14 cellular contexts compared by ENCODE assay signal in the genomic region with DNA sequence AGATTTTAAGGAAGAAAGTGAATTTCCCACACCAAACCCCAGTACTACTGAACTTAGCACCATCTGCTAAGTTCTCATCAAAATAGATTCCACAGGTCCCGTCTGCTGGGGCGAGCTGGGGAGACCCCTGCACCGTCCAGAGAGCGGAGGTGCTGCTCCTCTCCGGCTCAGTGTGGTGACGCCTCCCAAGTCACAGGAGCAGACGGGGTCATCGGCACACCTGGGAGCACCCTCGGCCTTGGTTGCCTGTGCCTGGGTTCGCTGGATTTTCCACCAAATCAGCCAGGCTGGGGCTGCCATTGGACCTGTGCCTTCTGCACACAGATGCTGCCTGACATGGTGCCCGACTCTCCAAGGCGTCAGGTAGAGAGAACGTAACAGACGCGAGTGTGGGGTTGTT.
A peak's percentile ranks its signal among the peaks of the same experiment; 100 is the strongest.
DNase-seq lines count a peak whose midpoint lies in the region; ATAC-seq and TF ChIP-seq lines count a peak whose summit lies in the region.
"Had no signal": no experiment of that assay in that cellular context is flagged by ENCODE, and none has a peak within 500 bp of the region (broad histone marks: within the 10 kb centered on the region; RNA-seq: fewer than 3 reads in every experiment).

No MANE protein-coding gene starts in this region.

- H3K79me1 ChIP-seq in trophoblast cell (ENCODE audit: low read length), result peaks cover 5% of the 10 kb centered on the region

- no peaks in the 10 kb centered on the region for H3K27me3 ChIP-seq in HUES6 (ENCODE audit: control insufficient read depth, insufficient read depth, low read length)
- no peaks in the 10 kb centered on the region for H3K27me3 ChIP-seq in trophoblast cell (ENCODE audit: insufficient read depth, low read length)
- H3K27me3 ChIP-seq in gastrocnemius medialis, result peaks cover 4 to 29% (median 23%) of the 10 kb centered on the region in 3 donors
- H3K27me3 ChIP-seq in Karpas-422 (ENCODE audit: low read length), result no peaks in the 10 kb centered on the region

- H3K4me3 ChIP-seq in HUES6 (ENCODE audit: low read depth, low read length), result no peak overlapping the region
- peak overlapping the region; percentile 40 for H3K4me3 ChIP-seq in trophoblast cell (ENCODE audit: low read depth, low read length)
- H3K4me3 ChIP-seq in gastrocnemius medialis, result no peak overlapping the region
- no peak overlapping the region for H3K4me3 ChIP-seq in Karpas-422 (ENCODE audit: low read length)
- H3K4me3 ChIP-seq: GM12878, GM23338, HAP-1 had no signal

- H3K23ac ChIP-seq in trophoblast cell (ENCODE audit: low read length), result no peak overlapping the region

- in situ Hi-C loops in gastrocnemius medialis (cut with MboI; ENCODE audit: low sequenced_read_pairs in 4 of 4), result no loop called here

- H3K79me2 ChIP-seq in trophoblast cell (ENCODE audit: control insufficient read depth, insufficient read depth, low read length, poor library complexity), result no peaks in the 10 kb centered on the region
- H3K79me2 ChIP-seq in Karpas-422 (ENCODE audit: low read length), result no peaks in the 10 kb centered on the region

- no peak for TF ChIP-seq POLR2A in gastrocnemius medialis (IDR thresholded peaks at IDR 0.05)

- H4K91ac ChIP-seq in trophoblast cell (ENCODE audit: low read depth, low read length), result no peak overlapping the region

- no peaks in the 10 kb centered on the region for H3K4me1 Mint-ChIP-seq in CD14-positive monocyte
- H3K4me1 Mint-ChIP-seq in chondrocyte (ENCODE audit: low read depth), result peaks cover 5% of the 10 kb centered on the region
- H3K4me1 Mint-ChIP-seq: CD4-positive, alpha-beta memory T cell had no signal

- H3K27ac Mint-ChIP-seq in CD14-positive monocyte (no peak overlapping the region), chondrocyte (ENCODE audit: unreplicated experiment) (no peak overlapping the region)
- H3K27ac Mint-ChIP-seq: B cell; CD4-positive, alpha-beta memory T cell; GM23338 had no signal

- H3K9me2 ChIP-seq in Karpas-422 (replicated peaks; ENCODE audit: insufficient read depth, low read length), result no peaks in the 10 kb centered on the region

- no peak overlapping the region for H4K8ac ChIP-seq in trophoblast cell (ENCODE audit: low read depth, low read length)

- no peak overlapping the region for H2BK5ac ChIP-seq in trophoblast cell (ENCODE audit: low read depth, low read length, poor library complexity)

- no peak for TF ChIP-seq CTCF in CD14-positive monocyte (IDR thresholded peaks at IDR 0.05)
- TF ChIP-seq CTCF in chondrocyte (IDR thresholded peaks at IDR 0.05), result no peak
- no peak for TF ChIP-seq CTCF in gastrocnemius medialis (IDR thresholded peaks at IDR 0.05 in 4 of 5, conservative IDR thresholded peaks at IDR 0.05 in 1 of 5)

- H3K4me2 ChIP-seq in trophoblast cell (ENCODE audit: low read length) (no peak overlapping the region), Karpas-422 (ENCODE audit: low read depth, low read length, poor library complexity, severe bottlenecking) (no peak overlapping the region)
- H3K4me2 ChIP-seq: GM23338 had no signal

- H3K18ac ChIP-seq in trophoblast cell (ENCODE audit: low read length), result no peak overlapping the region

- no peak overlapping the region for H3K14ac ChIP-seq in trophoblast cell (ENCODE audit: low read length)

- no peak overlapping the region for H3K4ac ChIP-seq in trophoblast cell (ENCODE audit: low read depth, low read length)

- H3K36me3 ChIP-seq in HUES6 (ENCODE audit: control insufficient read depth, insufficient read depth, low read length) (no peaks in the 10 kb centered on the region), trophoblast cell (ENCODE audit: control insufficient read depth in 1 of 2, insufficient read depth in 2 of 2, low read length in 2 of 2) (no peaks in the 10 kb centered on the region), gastrocnemius medialis (no peaks in the 10 kb centered on the region), Karpas-422 (ENCODE audit: insufficient read depth, low read length) (no peaks in the 10 kb centered on the region)
- H3K36me3 ChIP-seq: HAP-1 had no signal

- H3K27me3 Mint-ChIP-seq in CD14-positive monocyte (ENCODE audit: low read depth in 3 of 3) (peaks cover 3 to 7% (median 5%) of the 10 kb centered on the region in 3 donors), chondrocyte (ENCODE audit: low read depth) (peaks cover 8% of the 10 kb centered on the region)

- H3K9me3 Mint-ChIP-seq in CD14-positive monocyte (no peaks in the 10 kb centered on the region), chondrocyte (ENCODE audit: low read depth) (no peaks in the 10 kb centered on the region)
- H3K9me3 Mint-ChIP-seq: CD4-positive, alpha-beta memory T cell; GM23338 had no signal

- no peak overlapping the region for H4K12ac ChIP-seq in trophoblast cell (ENCODE audit: low read depth, low read length)

- H2AK5ac ChIP-seq in trophoblast cell (ENCODE audit: low read length), result no peak overlapping the region

- H3K36me3 Mint-ChIP-seq in CD14-positive monocyte (no peaks in the 10 kb centered on the region), chondrocyte (ENCODE audit: low read depth) (no peaks in the 10 kb centered on the region)
- H3K36me3 Mint-ChIP-seq: CD4-positive, alpha-beta memory T cell had no signal

- no peak for ATAC-seq in gastrocnemius medialis
- ATAC-seq: GM12878, GM23338 had no signal

- intact Hi-C loops in CD14-positive monocyte (cut with micrococcal nuclease) (no loop called here), gastrocnemius medialis (cut with DNase I; ENCODE audit: low total_unique reads) (no loop called here)

- no peak overlapping the region for H2BK120ac ChIP-seq in trophoblast cell (ENCODE audit: insufficient read depth, low read length, poor library complexity)

- peak; percentile 10 for DNase-seq in CD14-positive monocyte (ENCODE audit: low spot score)
- DNase-seq in chondrocyte (ENCODE audit: low spot score), result peak; percentile 75
- no peak for DNase-seq in trophoblast cell
- DNase-seq in gastrocnemius medialis, result no peak
- no peak for DNase-seq in Karpas-422
- no peak for DNase-seq in dedifferentiated amniotic fluid mesenchymal stem cell (ENCODE audit: extremely low spot score)
- DNase-seq: C1 segment of cervical spinal cord; CD4-positive, alpha-beta memory T cell; DMS79 had no signal

- H3K9me3 ChIP-seq in HUES6 (ENCODE audit: control insufficient read depth, insufficient read depth, low read depth, low read length) (no peaks in the 10 kb centered on the region), trophoblast cell (ENCODE audit: insufficient read depth, low read depth, low read length) (peaks cover 1% of the 10 kb centered on the region), gastrocnemius medialis (no peaks in the 10 kb centered on the region), Karpas-422 (ENCODE audit: low read length) (peaks cover 4% of the 10 kb centered on the region; the same call in 1 of the 2 replicates)
- H3K9me3 ChIP-seq: HAP-1 had no signal

- H3K9ac ChIP-seq in HUES6 (ENCODE audit: low read length), result peak overlapping the region; percentile 17
- H3K9ac ChIP-seq in trophoblast cell (ENCODE audit: low read length), result no peak overlapping the region
- no peak overlapping the region for H3K9ac ChIP-seq in Karpas-422 (ENCODE audit: low read length)

- H3K27ac ChIP-seq in HUES6 (ENCODE audit: low read depth, low read length), result no peak overlapping the region
- H3K27ac ChIP-seq in trophoblast cell (ENCODE audit: low read depth, low read length), result no peak overlapping the region
- H3K27ac ChIP-seq in gastrocnemius medialis, result no peak overlapping the region
- H3K27ac ChIP-seq in Karpas-422 (ENCODE audit: low read length), result no peak overlapping the region

- no CpG with 5 or more reads among the region's 15 CpGs for WGBS in trophoblast cell (ENCODE audit: extremely low coverage, insufficient coverage, insufficient read length)

- H3K4me1 ChIP-seq in HUES6 (ENCODE audit: control insufficient read depth, insufficient read depth, low read length) (peaks cover 25% of the 10 kb centered on the region), trophoblast cell (ENCODE audit: control insufficient read depth in 1 of 2, insufficient read depth in 2 of 2, low read length in 2 of 2) (peaks cover 18 to 21% of the 10 kb centered on the region in 2 experiments), gastrocnemius medialis (no peaks in the 10 kb centered on the region), Karpas-422 (ENCODE audit: low read length) (no peaks in the 10 kb centered on the region)
- H3K4me1 ChIP-seq: HAP-1 had no signal

- H2AFZ ChIP-seq in trophoblast cell (ENCODE audit: insufficient read depth, low read length, poor library complexity) (no peak overlapping the region), Karpas-422 (ENCODE audit: low read length) (no peak overlapping the region)
- H2AFZ ChIP-seq: GM23338 had no signal

- no peaks in the 10 kb centered on the region for H4K20me1 ChIP-seq in Karpas-422 (ENCODE audit: insufficient read depth, low read depth, low read length)

- no peak overlapping the region for H3K4me3 Mint-ChIP-seq in CD14-positive monocyte
- H3K4me3 Mint-ChIP-seq in chondrocyte (ENCODE audit: unreplicated experiment), result no peak overlapping the region
- H3K4me3 Mint-ChIP-seq: B cell; CD4-positive, alpha-beta memory T cell; GM23338 had no signal

- no peak overlapping the region for H2BK12ac ChIP-seq in trophoblast cell (ENCODE audit: low read length)

Comparison
In these comparisons a context has a peak if more than half of its experiments do, and no peak if none do; other contexts are left out.
1. DNase-seq: peak in CD14-positive monocyte (single experiment) and chondrocyte (single experiment); none in trophoblast cell (0 of 2), gastrocnemius medialis (0 of 2), Karpas-422 (single experiment) and dedifferentiated amniotic fluid mesenchymal stem cell (single experiment).